Comparison of ENCODE assay signal across 8 cellular contexts in genomic region chr12:87274594-87275245, GRCh38.
DNase-seq lines count a peak whose midpoint lies in the region; ATAC-seq and TF ChIP-seq lines count a peak whose summit lies in the region.

No MANE protein-coding gene starts in this region.

- no peaks in the 10 kb centered on the region for H3K36me3 Mint-ChIP-seq in nephron (ENCODE audit: low read depth)

- H3K27ac Mint-ChIP-seq in nephron, result peak overlapping the region in 1 of 3 experiments; percentile 25

- H3K36me3 ChIP-seq in MG63, result no peaks in the 10 kb centered on the region

- in situ Hi-C loops in astrocyte of the cerebellum (cut with HindIII; ENCODE audit: low sequenced_read_pairs), result no loop called here

- no peak overlapping the region for H3K4me3 ChIP-seq in AG10803 (ENCODE audit: low read length)
- no peak overlapping the region for H3K4me3 ChIP-seq in astrocyte of the cerebellum (ENCODE audit: low read depth, low read length)
- H3K4me3 ChIP-seq in MG63, result no peak overlapping the region

- no peaks in the 10 kb centered on the region for H3K9me3 ChIP-seq in MG63

- peaks cover 29% of the 10 kb centered on the region for H3K4me1 Mint-ChIP-seq in nephron

- ATAC-seq in GM18867 (IDR thresholded peaks at IDR 0.05; ENCODE audit: unreplicated experiment) (peak; percentile 90), HG03520 (IDR thresholded peaks at IDR 0.05; ENCODE audit: unreplicated experiment) (peak; percentile 68)

- no peaks in the 10 kb centered on the region for H3K27me3 Mint-ChIP-seq in nephron (ENCODE audit: low read depth)

- no peaks in the 10 kb centered on the region for H3K9me3 Mint-ChIP-seq in nephron

- DNase-seq in AG10803 (ENCODE audit: low read depth) (no peak), astrocyte of the cerebellum (ENCODE audit: low read depth) (no peak), epidermal melanocyte (ENCODE audit: insufficient read length, low spot score) (no peak), MG63 (no peak)
- DNase-seq in activated CD8-positive, alpha-beta memory T cell treated with anti-CD3 and anti-CD28 coated beads for 24 hours, result no peak

- TF ChIP-seq CTCF in AG10803 (conservative IDR thresholded peaks at IDR 0.05; ENCODE audit: low read length) (peak; percentile 33), astrocyte of the cerebellum (IDR thresholded peaks at IDR 0.05; ENCODE audit: low read depth, low read length, missing control alignments) (peak; percentile 68), nephron (IDR thresholded peaks at IDR 0.05; ENCODE audit: unreplicated experiment in 3 of 3) (peak; percentile 45 to 58 (median 48))

- no peak overlapping the region for H3K4me3 Mint-ChIP-seq in nephron

- no peaks in the 10 kb centered on the region for H3K27me3 ChIP-seq in MG63
